ENCODE assay signal across 17 cellular contexts in the genomic region with DNA sequence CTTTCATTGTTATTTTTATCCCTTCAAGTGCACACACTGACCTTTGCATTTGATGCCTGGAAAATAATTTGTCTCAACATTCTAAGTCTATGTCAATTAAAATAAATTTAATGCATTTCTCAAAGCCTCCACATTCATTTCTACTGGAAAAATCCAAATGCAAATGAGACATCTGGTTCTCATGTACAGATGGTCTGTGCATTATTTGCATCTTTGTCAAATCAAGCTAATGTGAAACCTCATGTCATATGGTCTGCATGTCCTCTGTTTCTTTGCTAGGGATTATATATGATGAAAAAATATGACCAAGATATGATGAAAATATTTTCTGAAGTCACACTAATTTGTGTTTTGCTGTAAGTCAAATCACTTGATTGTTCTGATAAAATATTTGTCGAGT.
"Had no signal": no experiment of that assay in that cellular context is flagged by ENCODE, and none has a peak within 500 bp of the region (broad histone marks: within the 10 kb centered on the region; RNA-seq: fewer than 3 reads in every experiment).

No MANE protein-coding gene starts in this region.

- H3K27ac Mint-ChIP-seq: activated naive CD4-positive, alpha-beta T cell treated with anti-CD3 and anti-CD28 coated beads, Interleukin-2, amount 50 U/mL, for 72 hours; mesothelial cell of epicardium; naive thymus-derived CD8-positive, alpha-beta T cell; neural progenitor cell; stimulated activated effector memory CD8-positive, alpha-beta T cell treated with anti-CD3 and anti-CD28 coated beads, Interleukin-12 subunit alpha, Interleukin-12 subunit beta, amount 100 ng/mL, for 72 hours; WTC11 had no signal

- H3K9me3 Mint-ChIP-seq: activated naive CD4-positive, alpha-beta T cell treated with anti-CD3 and anti-CD28 coated beads, Interleukin-2, amount 50 U/mL, for 72 hours; mesothelial cell of epicardium; naive thymus-derived CD8-positive, alpha-beta T cell; neural progenitor cell; stimulated activated effector memory CD8-positive, alpha-beta T cell treated with anti-CD3 and anti-CD28 coated beads, Interleukin-12 subunit alpha, Interleukin-12 subunit beta, amount 100 ng/mL, for 72 hours; WTC11 had no signal

- H3K36me3 Mint-ChIP-seq: activated naive CD4-positive, alpha-beta T cell treated with anti-CD3 and anti-CD28 coated beads, Interleukin-2, amount 50 U/mL, for 72 hours; mesothelial cell of epicardium; naive thymus-derived CD8-positive, alpha-beta T cell; neural progenitor cell; stimulated activated effector memory CD8-positive, alpha-beta T cell treated with anti-CD3 and anti-CD28 coated beads, Interleukin-12 subunit alpha, Interleukin-12 subunit beta, amount 100 ng/mL, for 72 hours; WTC11 had no signal

- H3K4me3 Mint-ChIP-seq: mesothelial cell of epicardium; naive thymus-derived CD8-positive, alpha-beta T cell; neural progenitor cell; stimulated activated effector memory CD8-positive, alpha-beta T cell treated with anti-CD3 and anti-CD28 coated beads, Interleukin-12 subunit alpha, Interleukin-12 subunit beta, amount 100 ng/mL, for 72 hours; WTC11 had no signal

- DNase-seq: activated T-cell treated with anti-CD3 and anti-CD28 coated beads, Interleukin-2, amount 50 U/mL, for 1 hour; adrenal gland; colonic mucosa; esophagus squamous epithelium; heart right ventricle; lower lobe of right lung; naive thymus-derived CD8-positive, alpha-beta T cell; small intestine; stimulated activated CD4-positive, alpha-beta T cell treated with anti-CD3 and anti-CD28 coated beads, Interleukin-2, amount 100 ng/mL, for 24 hours; stomach; T1000; testis had no signal

- H3K4me1 Mint-ChIP-seq: stimulated activated effector memory CD8-positive, alpha-beta T cell treated with anti-CD3 and anti-CD28 coated beads, Interleukin-12 subunit alpha, Interleukin-12 subunit beta, amount 100 ng/mL, for 72 hours had no signal

- ATAC-seq: activated naive CD4-positive, alpha-beta T cell treated with anti-CD3 and anti-CD28 coated beads, Interleukin-2, amount 50 U/mL, for 72 hours; lower lobe of right lung; naive thymus-derived CD8-positive, alpha-beta T cell; stimulated activated effector memory CD8-positive, alpha-beta T cell treated with anti-CD3 and anti-CD28 coated beads, Interleukin-12 subunit alpha, Interleukin-12 subunit beta, amount 100 ng/mL, for 72 hours; WTC11 had no signal
